Comparison of ENCODE assay signal across 11 cellular contexts in genomic region chr15:45372032-45372995, GRCh38. TPM values are rescaled to one million over a fixed set of nuclear protein-coding genes. Genes with fewer than 3 reads are reported as not detected.
DNase-seq lines count a peak whose midpoint lies in the region; ATAC-seq and TF ChIP-seq lines count a peak whose summit lies in the region.
"Had no signal": no experiment of that assay in that cellular context is flagged by ENCODE, and none has a peak within 500 bp of the region (broad histone marks: within the 10 kb centered on the region; RNA-seq: fewer than 3 reads in every experiment).

No MANE protein-coding gene starts in this region.

- H3K9me3 Mint-ChIP-seq in brain: peaks cover 0 to 5% (median 0%) of the 10 kb centered on the region in 5 experiments

- peaks cover 64% of the 10 kb centered on the region for H3K4me1 Mint-ChIP-seq in brain

- in situ Hi-C loops in GM13976 (cut with MboI; ENCODE audit: low sequenced_read_pairs, unreplicated experiment): no loop called here

- TF ChIP-seq CTCF in brain (conservative IDR thresholded peaks at IDR 0.05) (no peak), right lobe of liver (IDR thresholded peaks at IDR 0.05) (peak in 1 of 4 donors; percentile 25), GM13976 (IDR thresholded peaks at IDR 0.05; ENCODE audit: borderline replicate concordance, control extremely low read depth, extremely low read depth, insufficient read depth, missing control alignments) (no peak)

- peak overlapping the region; percentile 50 to 94 (median 87) for H3K27ac Mint-ChIP-seq in brain

- H3K27me3 Mint-ChIP-seq in brain: peaks cover 11% of the 10 kb centered on the region

- H3K36me3 ChIP-seq in right lobe of liver: peaks cover 0 to 25% (median 11%) of the 10 kb centered on the region in 4 donors

- peaks cover 0 to 74% (median 22%) of the 10 kb centered on the region in 4 donors for H3K4me1 ChIP-seq in right lobe of liver

- DNase-seq in Ammon's horn (ENCODE audit: low spot score) (peak; percentile 96), Kasumi-1 (lab: John Stamatoyannopoulos, UW) (peak; percentile 14 to 37), right lobe of liver (no peak), NCI-H2029 (lab: John Stamatoyannopoulos, UW) (no peak), GM13976 (ENCODE audit: low spot score) (no peak)
- DNase-seq: NCI-H1417 treated with DMSO at 0.1 percent for 48 hours, NCI-H774, SW 1271 had no signal

- intact Hi-C loops in right lobe of liver (cut with DNase I): no loop called here

- no peak overlapping the region for H3K4me3 ChIP-seq in right lobe of liver

- H3K27ac ChIP-seq in right lobe of liver: peak overlapping the region in 1 of 3 donors; percentile 15

- ATAC-seq in right lobe of liver: peak in 3 of 4 donors; percentile 31 to 43 (median 32)
- ATAC-seq in GM21619 (IDR thresholded peaks at IDR 0.05; ENCODE audit: unreplicated experiment): no peak
- no peak for ATAC-seq in HG02588 (IDR thresholded peaks at IDR 0.05; ENCODE audit: unreplicated experiment)

- 39% methylated on average over 7 of the region's 7 CpGs for WGBS in right lobe of liver (ENCODE audit: insufficient coverage, low coverage, low lambda C conversion rate, missing lambda C conversion rate)

- peaks cover 44% of the 10 kb centered on the region for H3K36me3 Mint-ChIP-seq in brain

- H3K4me3 Mint-ChIP-seq in brain: peak overlapping the region; percentile 7 to 70 (median 56)

- TF ChIP-seq POLR2A in right lobe of liver (IDR thresholded peaks at IDR 0.05): no peak

- no peaks in the 10 kb centered on the region for H3K27me3 ChIP-seq in right lobe of liver

- H3K9me3 ChIP-seq in right lobe of liver: no peaks in the 10 kb centered on the region

RNA-seq across cellular contexts. Expression of gene GATM, which starts 6.0 kb away (rescaled TPM):
- polyA plus RNA-seq in brain (ENCODE audit: insufficient read depth, low read depth, low replicate concordance): 58.9 TPM
- total RNA-seq in right lobe of liver: 1,000 to 10,000 TPM in 1 of 6 experiments, 100 to 1,000 TPM in 5; 404 to 1,363 (median 579) TPM

Comparison
In these comparisons a context has a peak if more than half of its experiments do, and no peak if none do; other contexts are left out.
1. DNase-seq: peak in Ammon's horn (single experiment) and Kasumi-1 (2 of 2); none in right lobe of liver (0 of 3), NCI-H2029 (single experiment) and GM13976 (single experiment).
2. ATAC-seq: peak in right lobe of liver (3 of 4); none in GM21619 (single experiment) and HG02588 (single experiment).